1 cellular context compared by ENCODE assay signal in genomic region chr15:82204575-82204974, GRCh38. TPM values are rescaled to one million over a fixed set of nuclear protein-coding genes. Genes with fewer than 3 reads are reported as not detected.
"Had no signal": no experiment of that assay in that cellular context is flagged by ENCODE, and none has a peak within 500 bp of the region (broad histone marks: within the 10 kb centered on the region; RNA-seq: fewer than 3 reads in every experiment).

No MANE protein-coding gene starts in this region.

RNA-seq across cellular contexts. Expression of gene SAXO2, which starts 58.0 kb away (rescaled TPM):
- total RNA-seq: right atrium auricular region had no signal
